39 cellular contexts compared by ENCODE assay signal in the genomic region with DNA sequence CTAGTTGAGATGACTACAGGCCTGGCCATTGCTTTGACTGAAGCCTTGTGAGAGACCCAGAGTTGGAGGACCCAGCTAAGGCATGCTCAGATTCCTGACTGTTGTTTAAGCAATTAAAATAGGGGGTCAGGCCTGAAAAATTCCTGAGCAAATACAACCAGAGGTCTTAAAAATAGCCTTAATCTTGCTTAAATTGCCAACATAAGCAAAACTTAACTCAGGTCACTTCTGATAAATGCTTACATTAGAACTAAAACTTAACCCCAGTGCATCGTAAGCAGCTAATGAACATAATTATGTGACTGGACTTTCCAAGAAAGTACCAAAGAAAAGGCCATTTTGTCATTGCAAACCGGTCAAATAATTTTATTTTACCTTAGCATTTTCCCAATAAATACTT.
"Had no signal": no experiment of that assay in that cellular context is flagged by ENCODE, and none has a peak within 500 bp of the region (broad histone marks: within the 10 kb centered on the region; RNA-seq: fewer than 3 reads in every experiment).

No MANE protein-coding gene starts in this region.

- H3K36me3 ChIP-seq: adrenal gland, ascending aorta, brain microvascular endothelial cell, breast epithelium, cardiac muscle cell had no signal

- H3K9me3 Mint-ChIP-seq: activated naive CD4-positive, alpha-beta T cell treated with anti-CD3 and anti-CD28 coated beads for 36 hours; activated naive CD4-positive, alpha-beta T cell treated with anti-CD3 and anti-CD28 coated beads, Interleukin-2, amount 10 ng/mL, durations not matched to agents 7 days and 5 days; activated T-cell treated with anti-CD3 and anti-CD28 coated beads, Interleukin-2, amount 50 U/mL, for 24 hours; activated T-cell treated with anti-CD3 and anti-CD28 coated beads, Interleukin-2, amount 50 U/mL, for 4 hours; activated T-cell treated with anti-CD3 and anti-CD28 coated beads, Interleukin-2, amount 50 U/mL, for 72 hours; activated T-helper 1 cell treated with anti-CD3 and anti-CD28 coated beads, Interleukin-12 subunit alpha, Interleukin-12 subunit beta, Interleukin-2, Interleukin-4 antibody, amounts not matched to agents 30 ng/mL and 10 ng/mL and 1 ng/mL, durations not matched to agents 14 hours and 24 hours and 36 hours; activated T-helper 2 cell treated with anti-CD3 and anti-CD28 coated beads, Interferon-gamma antibody, Interleukin-2, Interleukin-4, amounts not matched to agents 10 μg/mL and 5 μg/mL and 100 μg/mL, durations not matched to agents 14 hours and 24 hours and 36 hours; central memory CD8-positive, alpha-beta T cell had no signal

- ATAC-seq: activated naive CD4-positive, alpha-beta T cell treated with anti-CD3 and anti-CD28 coated beads, Interleukin-2, amount 50 U/mL, for 72 hours; activated naive CD8-positive, alpha-beta T cell treated with anti-CD3 and anti-CD28 coated beads, Interleukin-2, amount 50 U/mL, for 24 hours; activated T-cell treated with anti-CD3 and anti-CD28 coated beads, Interleukin-2, amount 50 U/mL, for 4 hours; activated T-cell treated with anti-CD3 and anti-CD28 coated beads, Interleukin-2, amount 50 U/mL, for 72 hours; activated T-helper 17 cell treated with anti-CD3 and anti-CD28 coated beads, Interleukin-2, amount 50 U/mL, for 72 hours; body of pancreas had no signal

- H3K27me3 ChIP-seq: adrenal gland, ascending aorta, body of pancreas, brain microvascular endothelial cell, breast epithelium, cardiac muscle cell had no signal

- H3K4me3 ChIP-seq: adrenal gland, ascending aorta, body of pancreas, breast epithelium, cardiac muscle cell had no signal

- FAIRE-seq: astrocyte, bronchial epithelial cell had no signal

- H3K27me3 Mint-ChIP-seq: activated naive CD4-positive, alpha-beta T cell treated with anti-CD3 and anti-CD28 coated beads, Interleukin-2, amount 50 U/mL, for 24 hours; activated naive CD8-positive, alpha-beta T cell treated with anti-CD3 and anti-CD28 coated beads for 36 hours; activated T-cell treated with anti-CD3 and anti-CD28 coated beads, Interleukin-2, amount 50 U/mL, for 24 hours; brain; central memory CD8-positive, alpha-beta T cell had no signal

- H3K36me3 Mint-ChIP-seq: activated naive CD4-positive, alpha-beta T cell treated with anti-CD3 and anti-CD28 coated beads, Interleukin-2, amount 10 ng/mL, durations not matched to agents 7 days and 5 days; activated naive CD4-positive, alpha-beta T cell treated with anti-CD3 and anti-CD28 coated beads, Interleukin-2, amount 50 U/mL, for 24 hours; activated naive CD4-positive, alpha-beta T cell treated with anti-CD3 and anti-CD28 coated beads, Interleukin-2, amount 50 U/mL, for 72 hours; activated naive CD8-positive, alpha-beta T cell; activated naive CD8-positive, alpha-beta T cell treated with anti-CD3 and anti-CD28 coated beads for 36 hours; activated naive CD8-positive, alpha-beta T cell treated with anti-CD3 and anti-CD28 coated beads, Interleukin-2, amount 10 ng/mL, durations not matched to agents 7 days and 5 days had no signal

- H3K4me3 Mint-ChIP-seq: activated naive CD4-positive, alpha-beta T cell treated with anti-CD3 and anti-CD28 coated beads for 36 hours; activated naive CD4-positive, alpha-beta T cell treated with anti-CD3 and anti-CD28 coated beads, Interleukin-2, amount 10 ng/mL, durations not matched to agents 7 days and 5 days; activated naive CD4-positive, alpha-beta T cell treated with anti-CD3 and anti-CD28 coated beads, Interleukin-2, amount 50 U/mL, for 24 hours; activated naive CD8-positive, alpha-beta T cell; activated naive CD8-positive, alpha-beta T cell treated with anti-CD3 and anti-CD28 coated beads for 36 hours; activated naive CD8-positive, alpha-beta T cell treated with anti-CD3 and anti-CD28 coated beads, Interleukin-2, amount 10 ng/mL, durations not matched to agents 7 days and 5 days; activated naive CD8-positive, alpha-beta T cell treated with anti-CD3 and anti-CD28 coated beads, Interleukin-2, amount 50 U/mL, for 24 hours; activated T-cell treated with anti-CD3 and anti-CD28 coated beads, Interleukin-2, amount 50 U/mL, for 24 hours; activated T-cell treated with anti-CD3 and anti-CD28 coated beads, Interleukin-2, amount 50 U/mL, for 4 hours; activated T-cell treated with anti-CD3 and anti-CD28 coated beads, Interleukin-2, amount 50 U/mL, for 72 hours; activated T-helper 1 cell treated with anti-CD3 and anti-CD28 coated beads, Interleukin-12 subunit alpha, Interleukin-12 subunit beta, Interleukin-2, Interleukin-4 antibody, amounts not matched to agents 30 ng/mL and 10 ng/mL and 1 ng/mL, durations not matched to agents 14 hours and 24 hours and 36 hours; activated T-helper 17 cell treated with anti-CD3 and anti-CD28 coated beads, Interleukin-2, amount 50 U/mL, for 72 hours; brain; central memory CD8-positive, alpha-beta T cell had no signal

- H3K27ac Mint-ChIP-seq: activated naive CD4-positive, alpha-beta T cell treated with anti-CD3 and anti-CD28 coated beads for 36 hours; activated naive CD4-positive, alpha-beta T cell treated with anti-CD3 and anti-CD28 coated beads, Interleukin-2, amount 10 ng/mL, durations not matched to agents 7 days and 5 days; activated naive CD4-positive, alpha-beta T cell treated with anti-CD3 and anti-CD28 coated beads, Interleukin-2, amount 50 U/mL, for 24 hours; activated naive CD4-positive, alpha-beta T cell treated with anti-CD3 and anti-CD28 coated beads, Interleukin-2, amount 50 U/mL, for 72 hours; activated naive CD8-positive, alpha-beta T cell; activated naive CD8-positive, alpha-beta T cell treated with anti-CD3 and anti-CD28 coated beads for 36 hours; activated naive CD8-positive, alpha-beta T cell treated with anti-CD3 and anti-CD28 coated beads, Interleukin-2, amount 10 ng/mL, durations not matched to agents 7 days and 5 days; activated naive CD8-positive, alpha-beta T cell treated with anti-CD3 and anti-CD28 coated beads, Interleukin-2, amount 50 U/mL, for 24 hours; activated T-cell treated with anti-CD3 and anti-CD28 coated beads, Interleukin-2, amount 50 U/mL, for 24 hours; activated T-cell treated with anti-CD3 and anti-CD28 coated beads, Interleukin-2, amount 50 U/mL, for 72 hours; activated T-helper 1 cell treated with anti-CD3 and anti-CD28 coated beads, Interleukin-12 subunit alpha, Interleukin-12 subunit beta, Interleukin-2, Interleukin-4 antibody, amounts not matched to agents 30 ng/mL and 10 ng/mL and 1 ng/mL, durations not matched to agents 14 hours and 24 hours and 36 hours; activated T-helper 17 cell treated with anti-CD3 and anti-CD28 coated beads, Interleukin-2, amount 50 U/mL, for 72 hours; activated T-helper 2 cell treated with anti-CD3 and anti-CD28 coated beads, Interferon-gamma antibody, Interleukin-2, Interleukin-4, amounts not matched to agents 10 μg/mL and 5 μg/mL and 100 μg/mL, durations not matched to agents 14 hours and 24 hours and 36 hours; brain had no signal

- DNase-seq: activated effector memory CD4-positive, alpha-beta T cell treated with anti-CD3 and anti-CD28 coated beads, Interleukin-2, amount 50 U/mL, for 16 hours; activated effector memory CD4-positive, alpha-beta T cell treated with Interleukin-2 at 50 U/mL for 16 hours; activated gamma-delta T cell; activated gamma-delta T cell treated with Interleukin-2 at 50 U/mL for 16 hours; activated naive CD4-positive, alpha-beta T cell; activated naive CD4-positive, alpha-beta T cell treated with anti-CD3 and anti-CD28 coated beads for 36 hours; activated naive CD4-positive, alpha-beta T cell treated with anti-CD3 and anti-CD28 coated beads, Interleukin-2, amount 10 ng/mL, durations not matched to agents 7 days and 5 days; activated naive CD4-positive, alpha-beta T cell treated with anti-CD3 and anti-CD28 coated beads, Interleukin-2, amount 50 U/mL, for 16 hours; activated naive CD4-positive, alpha-beta T cell treated with Interleukin-2 at 50 U/mL for 16 hours; activated naive CD8-positive, alpha-beta T cell treated with anti-CD3 and anti-CD28 coated beads for 36 hours; activated naive CD8-positive, alpha-beta T cell treated with anti-CD3 and anti-CD28 coated beads, Interleukin-2, amount 10 ng/mL, durations not matched to agents 7 days and 5 days; activated naive CD8-positive, alpha-beta T cell treated with anti-CD3 and anti-CD28 coated beads, Interleukin-2, amount 50 U/mL, for 24 hours; activated T-cell treated with anti-CD3 and anti-CD28 coated beads, Interleukin-2, amount 50 U/mL, for 24 hours; activated T-cell treated with anti-CD3 and anti-CD28 coated beads, Interleukin-2, amount 50 U/mL, for 4 hours; activated T-cell treated with anti-CD3 and anti-CD28 coated beads, Interleukin-2, amount 50 U/mL, for 48 hours; activated T-cell treated with anti-CD3 and anti-CD28 coated beads, Interleukin-2, amount 50 U/mL, for 72 hours; adrenal gland; amniotic stem cell; amygdala; anterior cingulate cortex; aorta; body of pancreas; brain microvascular endothelial cell; caudate nucleus; central memory CD4-positive, alpha-beta T cell; cerebellar nuclear complex had no signal

- H3K4me1 Mint-ChIP-seq: activated naive CD4-positive, alpha-beta T cell treated with anti-CD3 and anti-CD28 coated beads, Interleukin-2, amount 10 ng/mL, durations not matched to agents 7 days and 5 days; activated naive CD4-positive, alpha-beta T cell treated with anti-CD3 and anti-CD28 coated beads, Interleukin-2, amount 50 U/mL, for 24 hours; activated naive CD8-positive, alpha-beta T cell treated with anti-CD3 and anti-CD28 coated beads for 36 hours; activated naive CD8-positive, alpha-beta T cell treated with anti-CD3 and anti-CD28 coated beads, Interleukin-2, amount 10 ng/mL, durations not matched to agents 7 days and 5 days; activated naive CD8-positive, alpha-beta T cell treated with anti-CD3 and anti-CD28 coated beads, Interleukin-2, amount 50 U/mL, for 24 hours; activated T-helper 17 cell treated with anti-CD3 and anti-CD28 coated beads, Interleukin-2, amount 50 U/mL, for 72 hours; central memory CD8-positive, alpha-beta T cell had no signal

- H3K9me3 ChIP-seq: adrenal gland, ascending aorta, body of pancreas, breast epithelium had no signal

- H3K27ac ChIP-seq: adrenal gland, ascending aorta, body of pancreas, brain microvascular endothelial cell, breast epithelium, cardiac muscle cell had no signal

- H3K4me1 ChIP-seq: adrenal gland, ascending aorta, body of pancreas, breast epithelium had no signal
